Comparison of ENCODE assay signal across 23 cellular contexts in genomic region chr22:38964989-38965388, GRCh38. TPM values are rescaled to one million over a fixed set of nuclear protein-coding genes. Genes with fewer than 3 reads are reported as not detected.
"Had no signal": no experiment of that assay in that cellular context is flagged by ENCODE, and none has a peak within 500 bp of the region (broad histone marks: within the 10 kb centered on the region; RNA-seq: fewer than 3 reads in every experiment).

No MANE protein-coding gene starts in this region.

- H3K9me3 Mint-ChIP-seq: activated CD4-positive, alpha-beta T cell treated with anti-CD3 and anti-CD28 coated beads, Interleukin-2, amount 10 ng/mL, durations not matched to agents 7 days and 5 days; activated naive CD4-positive, alpha-beta T cell treated with anti-CD3 and anti-CD28 coated beads, Interleukin-2, amount 10 ng/mL, durations not matched to agents 7 days and 5 days; activated T-cell treated with anti-CD3 and anti-CD28 coated beads, Interleukin-2, amount 50 U/mL, for 4 hours; memory B cell; naive thymus-derived CD4-positive, alpha-beta T cell; neural progenitor cell; stimulated activated naive CD8-positive, alpha-beta T cell treated with anti-CD3 and anti-CD28 coated beads, Interleukin-15, amount 100 ng/mL, for 72 hours; T-helper 1 cell treated with Interleukin-12 subunit alpha and Interleukin-12 subunit beta and Interleukin-4 antibody, amounts not matched to agents 30 μg/mL and 1 μg/mL, for 36 hours had no signal

- H3K4me3 ChIP-seq: breast epithelium, esophagus squamous epithelium, heart right ventricle, neural progenitor cell, ovary, psoas muscle had no signal

- H3K27ac Mint-ChIP-seq: activated CD4-positive, alpha-beta T cell treated with anti-CD3 and anti-CD28 coated beads, Interleukin-2, amount 10 ng/mL, durations not matched to agents 7 days and 5 days; activated naive CD4-positive, alpha-beta T cell treated with anti-CD3 and anti-CD28 coated beads, Interleukin-2, amount 10 ng/mL, durations not matched to agents 7 days and 5 days; memory B cell; stimulated activated naive CD8-positive, alpha-beta T cell treated with anti-CD3 and anti-CD28 coated beads, Interleukin-15, amount 100 ng/mL, for 72 hours; T-helper 1 cell treated with Interleukin-12 subunit alpha and Interleukin-12 subunit beta and Interleukin-4 antibody, amounts not matched to agents 30 μg/mL and 1 μg/mL, for 36 hours had no signal

- H3K4me3 Mint-ChIP-seq: activated CD4-positive, alpha-beta T cell treated with anti-CD3 and anti-CD28 coated beads, Interleukin-2, amount 10 ng/mL, durations not matched to agents 7 days and 5 days; activated naive CD4-positive, alpha-beta T cell treated with anti-CD3 and anti-CD28 coated beads, Interleukin-2, amount 10 ng/mL, durations not matched to agents 7 days and 5 days; activated T-cell treated with anti-CD3 and anti-CD28 coated beads, Interleukin-2, amount 50 U/mL, for 4 hours; memory B cell; naive thymus-derived CD4-positive, alpha-beta T cell; neural progenitor cell; stimulated activated naive CD8-positive, alpha-beta T cell treated with anti-CD3 and anti-CD28 coated beads, Interleukin-15, amount 100 ng/mL, for 72 hours; T-helper 1 cell treated with Interleukin-12 subunit alpha and Interleukin-12 subunit beta and Interleukin-4 antibody, amounts not matched to agents 30 μg/mL and 1 μg/mL, for 36 hours had no signal

- DNase-seq: activated CD4-positive, alpha-beta T cell treated with anti-CD3 and anti-CD28 coated beads, Interleukin-2, amount 10 ng/mL, durations not matched to agents 7 days and 5 days; activated CD8-positive, alpha-beta memory T cell treated with anti-CD3 and anti-CD28 coated beads, Interleukin-2, amount 50 U/mL, for 4 hours; activated effector memory CD4-positive, alpha-beta T cell treated with Interleukin-2 at 50 U/mL for 16 hours; activated naive CD4-positive, alpha-beta T cell treated with anti-CD3 and anti-CD28 coated beads, Interleukin-2, amount 10 ng/mL, durations not matched to agents 7 days and 5 days; activated T-cell treated with anti-CD3 and anti-CD28 coated beads, Interleukin-2, amount 50 U/mL, for 4 hours; cerebellar nuclear complex; effector memory CD4-positive, alpha-beta T cell; esophagus squamous epithelium; heart right ventricle; kidney glomerular epithelial cell; naive thymus-derived CD4-positive, alpha-beta T cell; ovary; right cardiac atrium; stimulated activated CD4-positive, alpha-beta T cell treated with anti-CD3 and anti-CD28 coated beads, Interleukin-4, amount 100 ng/mL, for 1 hour; stimulated activated naive CD8-positive, alpha-beta T cell treated with anti-CD3 and anti-CD28 coated beads, Interleukin-15, amount 100 ng/mL, for 72 hours had no signal

- ATAC-seq: activated T-cell treated with anti-CD3 and anti-CD28 coated beads, Interleukin-2, amount 50 U/mL, for 4 hours; heart right ventricle; naive thymus-derived CD4-positive, alpha-beta T cell; psoas muscle; right cardiac atrium; stimulated activated naive CD8-positive, alpha-beta T cell treated with anti-CD3 and anti-CD28 coated beads, Interleukin-15, amount 100 ng/mL, for 72 hours had no signal

- H3K4me1 ChIP-seq: breast epithelium, neural progenitor cell, psoas muscle had no signal

- H3K9me3 ChIP-seq: breast epithelium, esophagus squamous epithelium, heart right ventricle, ovary, psoas muscle had no signal

- H3K36me3 ChIP-seq: breast epithelium, esophagus squamous epithelium, heart right ventricle, neural progenitor cell, ovary had no signal

- H3K36me3 Mint-ChIP-seq: activated naive CD4-positive, alpha-beta T cell treated with anti-CD3 and anti-CD28 coated beads, Interleukin-2, amount 10 ng/mL, durations not matched to agents 7 days and 5 days; memory B cell; naive thymus-derived CD4-positive, alpha-beta T cell; neural progenitor cell had no signal

RNA-seq across cellular contexts. Expression of gene APOBEC3A, which starts 7.6 kb away (rescaled TPM):
- total RNA-seq: activated CD4-positive, alpha-beta T cell treated with anti-CD3 and anti-CD28 coated beads, Interleukin-2, amount 10 ng/mL, durations not matched to agents 7 days and 5 days; astrocyte; mucosa of gallbladder had no signal

RNA-seq across cellular contexts. Expression of gene APOBEC3B, which starts 17.2 kb away (rescaled TPM):
- total RNA-seq: temporal lobe had no signal
